Comparison of ENCODE assay signal across 8 cellular contexts in the genomic region with DNA sequence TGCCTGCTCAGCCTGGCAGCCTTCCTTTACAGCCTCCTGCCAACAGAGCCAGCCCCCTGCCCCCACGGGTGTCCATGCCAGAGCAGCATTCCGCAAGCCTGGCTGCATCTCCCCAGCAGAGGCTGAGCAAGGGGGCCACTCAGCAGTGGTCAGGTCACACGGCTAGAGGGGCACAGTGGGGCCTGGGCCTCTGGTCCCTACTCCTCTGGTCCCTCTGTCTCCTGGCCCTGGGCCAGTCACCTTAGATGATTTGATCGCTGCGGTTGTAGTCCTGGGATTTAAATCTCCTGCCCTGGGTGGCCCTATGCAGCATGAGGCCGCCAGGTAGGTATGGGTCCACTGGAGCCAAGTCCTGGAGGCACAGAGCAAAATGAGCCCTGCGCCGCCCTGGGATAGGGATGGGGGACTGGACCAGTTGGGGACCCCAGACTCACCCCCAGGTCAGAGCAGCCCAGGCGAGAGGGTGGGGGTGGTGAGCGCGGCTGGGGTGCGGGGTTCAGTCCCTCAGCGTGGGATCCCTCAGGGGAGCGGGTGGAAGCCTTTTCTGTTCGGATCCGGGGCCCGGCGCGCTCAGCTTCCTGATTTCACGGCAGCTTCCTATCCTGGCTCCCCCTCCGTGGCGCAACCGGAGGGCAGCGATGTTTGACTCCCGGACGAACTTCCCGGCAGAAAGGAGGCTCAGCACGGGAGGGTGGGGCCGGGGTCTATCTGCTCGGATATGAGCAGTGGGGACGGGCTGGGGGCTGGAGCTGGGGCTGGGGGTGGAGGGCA. TPM values are rescaled to one million over a fixed set of nuclear protein-coding genes. Genes with fewer than 3 reads are reported as not detected.
DNase-seq lines count a peak whose midpoint lies in the region; ATAC-seq and TF ChIP-seq lines count a peak whose summit lies in the region.

A gene (plus strand): TSS at position 138 of the 771 bp plus-strand sequence. CDS start 4,659 bp downstream, outside the sequence.

- peaks cover 7% of the 10 kb centered on the region for H3K36me3 Mint-ChIP-seq in stimulated activated naive CD8-positive, alpha-beta T cell treated with anti-CD3 and anti-CD28 coated beads, Interleukin-15, Interleukin-2, amounts not matched to agents 100 ng/mL and 50 ng/mL, for 24 hours (ENCODE audit: low read depth)

- H3K9me3 Mint-ChIP-seq in stimulated activated naive CD8-positive, alpha-beta T cell treated with anti-CD3 and anti-CD28 coated beads, Interleukin-15, Interleukin-2, amounts not matched to agents 100 ng/mL and 50 ng/mL, for 24 hours = no peaks in the 10 kb centered on the region

- ATAC-seq in stimulated activated naive CD8-positive, alpha-beta T cell treated with anti-CD3 and anti-CD28 coated beads, Interleukin-15, Interleukin-2, amounts not matched to agents 100 U/mL and 50 U/mL, for 24 hours = no peak
- ATAC-seq in GM19023 (IDR thresholded peaks at IDR 0.05; ENCODE audit: unreplicated experiment) (no peak), HG03442 (IDR thresholded peaks at IDR 0.05; ENCODE audit: unreplicated experiment) (no peak)

- 15% methylated on average over 31 of the region's 31 CpGs for WGBS in ectodermal cell, 2 experiments
- 3 to 4% methylated on average over 8 to 23 of the region's 31 CpGs for WGBS in lower leg skin, 2 donors

- peak within 1 kb of the TSS; percentile 72 for H3K4me3 Mint-ChIP-seq in stimulated activated naive CD8-positive, alpha-beta T cell treated with anti-CD3 and anti-CD28 coated beads, Interleukin-15, Interleukin-2, amounts not matched to agents 100 ng/mL and 50 ng/mL, for 24 hours

- TF ChIP-seq CTCF in lower leg skin (IDR thresholded peaks at IDR 0.05) = no peak
- no peak for TF ChIP-seq CTCF in subcutaneous adipose tissue (IDR thresholded peaks at IDR 0.05; ENCODE audit: low read depth)

- DNase-seq in stimulated activated naive CD8-positive, alpha-beta T cell treated with anti-CD3 and anti-CD28 coated beads, Interleukin-15, Interleukin-2, amounts not matched to agents 100 U/mL and 50 U/mL, for 24 hours = no peak
- DNase-seq in RPMI7951 (ENCODE audit: low read depth) = peak; percentile 35
- peak; percentile 44 to 94 for DNase-seq in lower leg skin (ENCODE audit: low spot score in 2 of 2)

- peak within 1 kb of the TSS; percentile 58 for H3K27ac ChIP-seq in ectodermal cell (ENCODE audit: insufficient read depth, low read depth, low read length, poor library complexity, severe bottlenecking)

- H3K36me3 ChIP-seq in ectodermal cell (ENCODE audit: control insufficient read depth, insufficient read depth, low read length) = no peaks in the 10 kb centered on the region

- no peak within 1 kb of the TSS for H3K27ac Mint-ChIP-seq in stimulated activated naive CD8-positive, alpha-beta T cell treated with anti-CD3 and anti-CD28 coated beads, Interleukin-15, Interleukin-2, amounts not matched to agents 100 ng/mL and 50 ng/mL, for 24 hours

- H3K4me1 Mint-ChIP-seq in stimulated activated naive CD8-positive, alpha-beta T cell treated with anti-CD3 and anti-CD28 coated beads, Interleukin-15, Interleukin-2, amounts not matched to agents 100 ng/mL and 50 ng/mL, for 24 hours (ENCODE audit: low read depth) = peaks cover 20% of the 10 kb centered on the region

- intact Hi-C loops in lower leg skin (cut with DNase I; ENCODE audit: low total_unique reads) = no loop called here

- no peaks in the 10 kb centered on the region for H3K27me3 ChIP-seq in ectodermal cell (ENCODE audit: control insufficient read depth, insufficient read depth, low read length, poor library complexity, severe bottlenecking)

- no peaks in the 10 kb centered on the region for H3K27me3 Mint-ChIP-seq in stimulated activated naive CD8-positive, alpha-beta T cell treated with anti-CD3 and anti-CD28 coated beads, Interleukin-15, Interleukin-2, amounts not matched to agents 100 ng/mL and 50 ng/mL, for 24 hours

- peaks cover 22% of the 10 kb centered on the region for H3K4me1 ChIP-seq in ectodermal cell (ENCODE audit: control insufficient read depth, insufficient read depth, low read length)

- no peaks in the 10 kb centered on the region for H3K9me3 ChIP-seq in ectodermal cell (ENCODE audit: control insufficient read depth, low read length)

- H3K4me3 ChIP-seq in ectodermal cell (ENCODE audit: insufficient read depth, low read depth, low read length) = peak within 1 kb of the TSS; percentile 62
- peak within 1 kb of the TSS; percentile 77 for H3K4me3 ChIP-seq in lower leg skin (ENCODE audit: low read depth, poor library complexity, severe bottlenecking)

- TF ChIP-seq POLR2A in lower leg skin (IDR thresholded peaks at IDR 0.05) = no peak

RNA-seq across cellular contexts. Expression of the gene that starts here (rescaled TPM):
- total RNA-seq in RPMI7951 (2014; rRNA removed; shearing (Covaris generic)) = 8.8 and 13.5 TPM in 2 replicates
- polyA plus RNA-seq in ectodermal cell (2013, experiment 1 of 4) = 6.2 TPM
- polyA plus RNA-seq in ectodermal cell (2013, experiment 2 of 4) = 6.7 TPM
- 5.7 TPM for polyA plus RNA-seq in ectodermal cell (2013, experiment 3 of 4)
- 6.2 TPM for polyA plus RNA-seq in ectodermal cell (2013, experiment 4 of 4)
- 10 to 100 TPM; 14.4 to 25.8 (median 21.2) TPM for total RNA-seq in lower leg skin
- total RNA-seq in subcutaneous adipose tissue = 10 to 100 TPM; 24.1 to 47.3 (median 32.7) TPM
